Comparison of ENCODE assay signal across 18 cellular contexts in genomic region chr7:99729501-99730261, GRCh38. TPM values are rescaled to one million over a fixed set of nuclear protein-coding genes. Genes with fewer than 3 reads are reported as not detected.
DNase-seq lines count a peak whose midpoint lies in the region; ATAC-seq, FAIRE-seq and TF ChIP-seq lines count a peak whose summit lies in the region.
"Had no signal": no experiment of that assay in that cellular context is flagged by ENCODE, and none has a peak within 500 bp of the region (broad histone marks: within the 10 kb centered on the region; RNA-seq: fewer than 3 reads in every experiment).

No MANE protein-coding gene starts in this region.

- TF ChIP-seq POLR2A in breast epithelium (IDR thresholded peaks at IDR 0.05): no peak
- no peak for TF ChIP-seq POLR2A in suprapubic skin (IDR thresholded peaks at IDR 0.05)

- H3K36me3 ChIP-seq in breast epithelium (no peaks in the 10 kb centered on the region), suprapubic skin (no peaks in the 10 kb centered on the region)
- H3K36me3 ChIP-seq: brain microvascular endothelial cell had no signal

- no peak for ATAC-seq in HG02642 (IDR thresholded peaks at IDR 0.05; ENCODE audit: poor library complexity, unreplicated experiment)
- ATAC-seq: activated CD8-positive, alpha-beta memory T cell treated with anti-CD3 and anti-CD28 coated beads, Interleukin-2, amount 10 ng/mL, durations not matched to agents 7 days and 5 days; GM23338; Panc1 had no signal

- H3K9me3 ChIP-seq in breast epithelium (no peaks in the 10 kb centered on the region), suprapubic skin (no peaks in the 10 kb centered on the region)

- no peak for TF ChIP-seq EP300 in suprapubic skin (IDR thresholded peaks at IDR 0.05)

- H3K4me1 ChIP-seq in breast epithelium (peaks cover 0 to 4% of the 10 kb centered on the region in 2 donors), suprapubic skin (peaks cover 7% of the 10 kb centered on the region)

- H3K4me3 ChIP-seq in breast epithelium (no peak overlapping the region), suprapubic skin (no peak overlapping the region)
- H3K4me3 ChIP-seq: GM23338 had no signal

- 33% methylated on average over 5 of the region's 5 CpGs for WGBS in suprapubic skin

- no peaks in the 10 kb centered on the region for H3K27me3 ChIP-seq in breast epithelium
- no peaks in the 10 kb centered on the region for H3K27me3 ChIP-seq in suprapubic skin
- H3K27me3 ChIP-seq: brain microvascular endothelial cell had no signal

- DNase-seq in HTR-8/SVneo (ENCODE audit: insufficient read length, low spot score) (peak; percentile 11), breast epithelium (ENCODE audit: low spot score in 2 of 2) (peak in 1 of 2 donors; percentile 75), iris pigment epithelial cell (ENCODE audit: low read depth) (peak; percentile 23), suprapubic skin (ENCODE audit: low spot score in 2 of 2) (no peak), NCI-H2196 (lab: John Stamatoyannopoulos, UW; ENCODE audit: unreplicated experiment) (no peak), amniotic stem cell (lab: John Stamatoyannopoulos, UW) (no peak)
- no peak for DNase-seq in stimulated activated CD4-positive, alpha-beta T cell treated with anti-CD3 and anti-CD28 coated beads, Interleukin-12 subunit alpha, Interleukin-12 subunit beta, amount 100 ng/mL, for 4 hours
- DNase-seq: activated CD8-positive, alpha-beta memory T cell treated with anti-CD3 and anti-CD28 coated beads, Interleukin-2, amount 10 ng/mL, durations not matched to agents 7 days and 5 days; brain microvascular endothelial cell; C1 segment of cervical spinal cord; immature natural killer cell; NCI-H1694; NCI-H526; T-helper 1 cell had no signal

- TF ChIP-seq CTCF in breast epithelium (IDR thresholded peaks at IDR 0.05) (no peak), suprapubic skin (IDR thresholded peaks at IDR 0.05) (no peak)

- FAIRE-seq in HTR-8/SVneo (lab: Jason Lieb, UNC): no peak

- H3K27ac ChIP-seq in breast epithelium: peak overlapping the region; percentile 73 to 74
- H3K27ac ChIP-seq in suprapubic skin: peak overlapping the region; percentile 25
- H3K27ac ChIP-seq: brain microvascular endothelial cell had no signal

- intact Hi-C loops in breast epithelium (cut with DNase I; ENCODE audit: low total_unique reads): no loop called here

RNA-seq across cellular contexts. Expression of gene CYP3A7, which starts 5.3 kb away (rescaled TPM):
- total RNA-seq in breast epithelium (1 to 10 TPM in 2 of 3 donors, not detected in 1; 1.5 to 2.3 TPM), suprapubic skin (under 1 TPM in 1 of 4 donors, not detected in 3; 0.49 TPM)
- total RNA-seq: activated CD8-positive, alpha-beta memory T cell treated with anti-CD3 and anti-CD28 coated beads, Interleukin-2, amount 10 ng/mL, durations not matched to agents 7 days and 5 days; GM23338; posterior vena cava had no signal

RNA-seq across cellular contexts. Expression of gene CYP3A5, which starts 49.9 kb away (rescaled TPM):
- total RNA-seq in breast epithelium (10 to 100 TPM in 2 of 3 donors, 1 to 10 TPM in 1; 8.5 to 25.9 (median 15.4) TPM), suprapubic skin (100 to 1,000 TPM in 1 of 4 donors, 10 to 100 TPM in 3; 50.0 to 448 (median 92.1) TPM)
- total RNA-seq: activated CD8-positive, alpha-beta memory T cell treated with anti-CD3 and anti-CD28 coated beads, Interleukin-2, amount 10 ng/mL, durations not matched to agents 7 days and 5 days; GM23338 had no signal

RNA-seq across cellular contexts. Expression of gene CYP3A4, which starts 54.3 kb away (rescaled TPM):
- total RNA-seq in breast epithelium: under 1 TPM; 0.33 to 0.64 (median 0.59) TPM
- 1 to 10 TPM; 2.3 to 7.8 (median 4.4) TPM for total RNA-seq in suprapubic skin
- total RNA-seq: activated CD8-positive, alpha-beta memory T cell treated with anti-CD3 and anti-CD28 coated beads, Interleukin-2, amount 10 ng/mL, durations not matched to agents 7 days and 5 days; GM23338; posterior vena cava had no signal

Comparison
In these comparisons a context has a peak if more than half of its experiments do, and no peak if none do; other contexts are left out.
1. DNase-seq: peak in HTR-8/SVneo (single experiment) and iris pigment epithelial cell (single experiment); none in suprapubic skin (0 of 2), stimulated activated CD4-positive, alpha-beta T cell treated with anti-CD3 and anti-CD28 coated beads, Interleukin-12 subunit alpha, Interleukin-12 subunit beta, amount 100 ng/mL, for 4 hours (single experiment), NCI-H2196 (single experiment) and amniotic stem cell (single experiment).